In the genomic region with DNA sequence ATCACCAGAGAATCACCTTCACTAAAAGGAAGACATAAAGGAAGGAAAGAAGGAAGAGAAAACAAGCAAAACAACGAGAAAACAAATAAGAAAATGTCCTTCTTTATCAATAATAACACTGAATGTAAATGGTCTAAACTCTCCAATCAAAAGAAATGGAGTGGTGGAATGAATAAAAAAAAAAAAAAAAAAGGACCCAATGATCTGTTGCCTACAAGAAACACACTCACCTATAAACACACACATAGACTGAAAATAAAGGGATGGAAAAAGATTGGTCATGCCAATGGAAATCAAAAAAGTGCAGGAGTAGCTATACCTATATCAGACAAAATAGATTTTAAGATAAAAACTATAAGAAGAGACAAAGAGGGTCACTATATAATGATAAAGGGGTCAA, we compare ENCODE assay signal across 29 cellular contexts.
"Had no signal": no experiment of that assay in that cellular context is flagged by ENCODE, and none has a peak within 500 bp of the region (broad histone marks: within the 10 kb centered on the region; RNA-seq: fewer than 3 reads in every experiment).

No MANE protein-coding gene starts in this region.

- H3K9me3 Mint-ChIP-seq: neural progenitor cell, type B pancreatic cell had no signal

- H3K4me3 ChIP-seq: neural progenitor cell, ovary, psoas muscle, right lobe of liver, sigmoid colon, suprapubic skin, testis, tibial artery, transverse colon, upper lobe of right lung, uterus had no signal

- DNase-seq: natural killer cell; occipital lobe; ovary; posterior cingulate gyrus; psoas muscle; right cardiac atrium; right lobe of liver; sigmoid colon; small intestine; stimulated activated CD4-positive, alpha-beta T cell treated with anti-CD3 and anti-CD28 coated beads, Interleukin-1b, Interleukin-23, amount 100 ng/mL, for 48 hours; stimulated activated CD4-positive, alpha-beta T cell treated with anti-CD3 and anti-CD28 coated beads, Interleukin-4, amount 100 ng/mL, for 1 hour; stimulated activated CD4-positive, alpha-beta T cell treated with anti-CD3 and anti-CD28 coated beads, Interleukin-4, amount 100 ng/mL, for 4 hours; stimulated activated CD8-positive, alpha-beta memory T cell treated with anti-CD3 and anti-CD28 coated beads, Interleukin-4, amount 100 ng/mL, for 48 hours; stimulated activated naive CD4-positive, alpha-beta T cell; stimulated activated naive CD8-positive, alpha-beta T cell treated with anti-CD3 and anti-CD28 coated beads, Interleukin-15, amount 100 ng/mL, for 72 hours; stimulated activated naive CD8-positive, alpha-beta T cell treated with anti-CD3 and anti-CD28 coated beads, Interleukin-15, Interleukin-2, amounts not matched to agents 100 U/mL and 50 U/mL, for 24 hours; substantia nigra; testis; tibial artery; transverse colon; upper lobe of right lung; uterus had no signal

- ATAC-seq: natural killer cell; psoas muscle; right cardiac atrium; right lobe of liver; stimulated activated memory B cell treated with anti-CD40 and anti-IgM and Interleukin-4, amounts not matched to agents 10 μg/mL and 1 μg/mL and 100 μg/mL, for 72 hours; stimulated activated naive CD8-positive, alpha-beta T cell treated with anti-CD3 and anti-CD28 coated beads, Interleukin-15, amount 100 ng/mL, for 72 hours; stimulated activated naive CD8-positive, alpha-beta T cell treated with anti-CD3 and anti-CD28 coated beads, Interleukin-15, Interleukin-2, amounts not matched to agents 100 U/mL and 50 U/mL, for 24 hours; upper lobe of right lung had no signal

- H3K79me2 ChIP-seq: parathyroid adenoma had no signal

- H3K27me3 ChIP-seq: testis had no signal

- H3K4me1 Mint-ChIP-seq: nephron, neural progenitor cell had no signal

- H3K27ac ChIP-seq: neural progenitor cell, ovary, parathyroid adenoma, psoas muscle, right lobe of liver, sigmoid colon, suprapubic skin, testis, tibial artery, transverse colon, upper lobe of right lung, uterus had no signal

- H3K4me3 Mint-ChIP-seq: natural killer cell; nephron; neural progenitor cell; stimulated activated memory B cell treated with anti-CD40 and anti-IgM and Interleukin-4, amounts not matched to agents 10 μg/mL and 1 μg/mL and 100 μg/mL, for 72 hours; stimulated activated naive CD8-positive, alpha-beta T cell treated with anti-CD3 and anti-CD28 coated beads, Interleukin-15, amount 100 ng/mL, for 72 hours; type B pancreatic cell had no signal

- H3K27ac Mint-ChIP-seq: natural killer cell; nephron; neural progenitor cell; progenitor cell of endocrine pancreas; stimulated activated memory B cell treated with anti-CD40 and anti-IgM and Interleukin-4, amounts not matched to agents 10 μg/mL and 1 μg/mL and 100 μg/mL, for 72 hours; stimulated activated naive CD8-positive, alpha-beta T cell treated with anti-CD3 and anti-CD28 coated beads, Interleukin-15, amount 100 ng/mL, for 72 hours; type B pancreatic cell had no signal

- FAIRE-seq: small intestine had no signal

- H3K4me1 ChIP-seq: neural progenitor cell, parathyroid adenoma, uterus had no signal

- H3K4me2 ChIP-seq: neural progenitor cell had no signal

- H3K36me3 Mint-ChIP-seq: neural progenitor cell, type B pancreatic cell had no signal

- H2AFZ ChIP-seq: neural progenitor cell, parathyroid adenoma had no signal

- H3K36me3 ChIP-seq: neural progenitor cell, ovary, right lobe of liver, sigmoid colon, suprapubic skin, tibial artery, transverse colon, upper lobe of right lung, uterus had no signal

- H3K9ac ChIP-seq: neural progenitor cell, parathyroid adenoma had no signal

- H3K9me3 ChIP-seq: ovary, psoas muscle, right lobe of liver, suprapubic skin, testis, tibial artery, transverse colon, upper lobe of right lung, uterus had no signal
